In the genomic region with DNA sequence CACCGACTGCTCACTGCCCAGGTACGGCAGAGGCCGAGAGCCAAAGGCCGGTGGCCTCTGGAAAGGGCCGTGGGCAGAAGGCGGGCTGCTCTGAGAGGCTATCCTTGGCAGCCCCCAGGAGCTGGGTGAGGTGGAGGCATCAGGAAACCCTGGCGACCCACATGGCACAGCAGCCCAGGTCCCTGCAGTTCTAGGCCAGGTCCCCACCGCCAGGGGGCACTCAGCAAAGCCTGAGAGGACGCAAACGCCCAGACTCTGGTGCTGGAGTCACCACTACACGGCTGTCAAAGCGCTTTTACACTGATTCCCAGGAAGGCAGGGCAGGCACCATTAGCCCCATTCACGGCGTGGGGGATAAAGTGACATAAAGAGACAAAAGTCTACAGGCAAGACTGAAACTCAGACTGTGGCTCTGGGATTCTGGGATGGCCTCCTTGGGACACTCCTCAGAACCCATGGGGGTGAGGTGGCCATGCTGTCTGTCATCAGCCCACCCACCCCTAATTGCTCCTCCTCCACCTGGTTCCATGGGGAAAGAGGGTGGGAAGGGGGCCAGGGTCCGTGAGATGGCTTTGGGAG, we compare ENCODE assay signal across 8 cellular contexts. TPM values are rescaled to one million over a fixed set of nuclear protein-coding genes. Genes with fewer than 3 reads are reported as not detected.
DNase-seq lines count a peak whose midpoint lies in the region; ATAC-seq and TF ChIP-seq lines count a peak whose summit lies in the region.

No MANE protein-coding gene starts in this region.

- H3K9me3 Mint-ChIP-seq in Calu3 (ENCODE audit: low read depth, unreplicated experiment), result no peaks in the 10 kb centered on the region
- H3K9me3 Mint-ChIP-seq in activated CD4-positive, alpha-beta T cell treated with anti-CD3 and anti-CD28 coated beads, Interleukin-2, amount 10 ng/mL, durations not matched to agents 24 days and 14 days, result no peaks in the 10 kb centered on the region

- no TSS peak for BruUV-seq in Calu3 (replicated peaks; lab: Mats Ljungman, UMichigan)

- CTCF ChIA-PET in Calu3 (lab: Charles Lee), result interaction anchor here (0.9 kb wide), 1 partner anchor 10 kb away, joined by 6 read pairs; no protein-coding TSS in a partner anchor

- TF ChIP-seq CTCF in Calu3 (IDR thresholded peaks at IDR 0.05; ENCODE audit: unreplicated experiment) (peak; percentile 78), coronary artery (IDR thresholded peaks at IDR 0.05) (peak; percentile 77)

- ATAC-seq in HG02759 (IDR thresholded peaks at IDR 0.05; ENCODE audit: unreplicated experiment) (peak; percentile 43), left lobe of liver (peak; percentile 74), HG03025 (IDR thresholded peaks at IDR 0.05; ENCODE audit: low FRiP score, unreplicated experiment) (no peak)

- H3K36me3 Mint-ChIP-seq in Calu3 (ENCODE audit: insufficient read depth, unreplicated experiment), result peaks cover 15% of the 10 kb centered on the region
- H3K36me3 Mint-ChIP-seq in activated CD4-positive, alpha-beta T cell treated with anti-CD3 and anti-CD28 coated beads, Interleukin-2, amount 10 ng/mL, durations not matched to agents 24 days and 14 days (ENCODE audit: low read depth), result no peaks in the 10 kb centered on the region

- DNase-seq in Calu3, result peak; percentile 88
- DNase-seq in NCI-H524 treated with DMSO at 0.1 percent for 48 hours (lab: John Stamatoyannopoulos, UW), result peak; percentile 39
- DNase-seq in activated CD4-positive, alpha-beta T cell treated with anti-CD3 and anti-CD28 coated beads, Interleukin-2, amount 10 ng/mL, durations not matched to agents 24 days and 14 days, result peak; percentile 96
- no peak for DNase-seq in coronary artery (ENCODE audit: low spot score)
- DNase-seq in left lobe of liver (ENCODE audit: low spot score), result peak; percentile 85
- peak; percentile 90 for DNase-seq in stimulated activated CD4-positive, alpha-beta T cell treated with anti-CD3 and anti-CD28 coated beads, Interleukin-4, amount 100 ng/mL, for 24 hours

- no peak overlapping the region for H3K27ac ChIP-seq in coronary artery

- peak overlapping the region; percentile 57 for H3K4me3 Mint-ChIP-seq in Calu3 (ENCODE audit: low read depth, unreplicated experiment)
- H3K4me3 Mint-ChIP-seq in activated CD4-positive, alpha-beta T cell treated with anti-CD3 and anti-CD28 coated beads, Interleukin-2, amount 10 ng/mL, durations not matched to agents 24 days and 14 days, result no peak overlapping the region

- H3K4me1 Mint-ChIP-seq in Calu3 (ENCODE audit: low read depth, unreplicated experiment), result peaks cover 5% of the 10 kb centered on the region
- peaks cover 11% of the 10 kb centered on the region for H3K4me1 Mint-ChIP-seq in activated CD4-positive, alpha-beta T cell treated with anti-CD3 and anti-CD28 coated beads, Interleukin-2, amount 10 ng/mL, durations not matched to agents 24 days and 14 days

- no peak overlapping the region for H3K27ac Mint-ChIP-seq in Calu3 (ENCODE audit: unreplicated experiment)
- no peak overlapping the region for H3K27ac Mint-ChIP-seq in activated CD4-positive, alpha-beta T cell treated with anti-CD3 and anti-CD28 coated beads, Interleukin-2, amount 10 ng/mL, durations not matched to agents 24 days and 14 days

- intact Hi-C loops in Calu3 (cut with micrococcal nuclease; ENCODE audit: unreplicated experiment), result loop anchor here (5.0 kb wide), 2 partner anchors 161 to 731 kb away; no protein-coding TSS in a partner anchor
- intact Hi-C loops in activated CD4-positive, alpha-beta T cell treated with anti-CD3 and anti-CD28 coated beads, Interleukin-2, amount 10 ng/mL, durations not matched to agents 24 days and 14 days (cut with micrococcal nuclease), result loop anchor here (1.0 to 5.0 kb wide), 2 partner anchors 160 to 239 kb away; no protein-coding TSS in a partner anchor

- H3K27me3 Mint-ChIP-seq in Calu3 (ENCODE audit: unreplicated experiment), result peaks cover 64% of the 10 kb centered on the region
- H3K27me3 Mint-ChIP-seq in activated CD4-positive, alpha-beta T cell treated with anti-CD3 and anti-CD28 coated beads, Interleukin-2, amount 10 ng/mL, durations not matched to agents 24 days and 14 days, result peaks cover 33% of the 10 kb centered on the region

- peak overlapping the region; percentile 69 for H3K4me3 ChIP-seq in coronary artery

RNA-seq across cellular contexts. Expression of a gene that starts 4.9 kb away (rescaled TPM):
- 5.1 and 7.8 TPM in 2 replicates for total RNA-seq in Calu3 (2022)
- total RNA-seq in activated CD4-positive, alpha-beta T cell treated with anti-CD3 and anti-CD28 coated beads, Interleukin-2, amount 10 ng/mL, durations not matched to agents 24 days and 14 days, result 1.3 and 1.9 TPM in 2 replicates
- total RNA-seq in left lobe of liver, result 1.1 TPM

RNA-seq across cellular contexts. Expression of a gene that starts 20.5 kb away (rescaled TPM):
- total RNA-seq in Calu3 (2022), result 6.4 and 10.1 TPM in 2 replicates
- 139 and 146 TPM in 2 replicates for total RNA-seq in activated CD4-positive, alpha-beta T cell treated with anti-CD3 and anti-CD28 coated beads, Interleukin-2, amount 10 ng/mL, durations not matched to agents 24 days and 14 days
- 2.1 TPM for total RNA-seq in left lobe of liver

Comparison
In these comparisons a context has a peak if more than half of its experiments do, and no peak if none do; other contexts are left out.
1. RNA of a gene that starts 20.5 kb away (total RNA-seq): 139 to 146 TPM in activated CD4-positive, alpha-beta T cell treated with anti-CD3 and anti-CD28 coated beads, Interleukin-2, amount 10 ng/mL, durations not matched to agents 24 days and 14 days; 6.4 to 10.1 TPM in Calu3 and 2.1 TPM in left lobe of liver (single experiment); every median in the first group is over 10 times any median in the second.